In genomic region chr11:44858796-44859527, GRCh38 we compare ENCODE assay signal across 18 cellular contexts.
DNase-seq lines count a peak whose midpoint lies in the region; ATAC-seq, FAIRE-seq and TF ChIP-seq lines count a peak whose summit lies in the region.
"Had no signal": no experiment of that assay in that cellular context is flagged by ENCODE, and none has a peak within 500 bp of the region (broad histone marks: within the 10 kb centered on the region; RNA-seq: fewer than 3 reads in every experiment).

No MANE protein-coding gene starts in this region.

- H3K14ac ChIP-seq in H9 (ENCODE audit: insufficient read depth, low read length) (no peak overlapping the region), H1 (ENCODE audit: insufficient read length) (no peak overlapping the region)

- no peak overlapping the region for H4K5ac ChIP-seq in H9 (ENCODE audit: insufficient read length, low read depth, low read length)
- H4K5ac ChIP-seq in H1 (ENCODE audit: insufficient read length, low read depth, low read length): no peak overlapping the region

- peak overlapping the region; percentile 43 for H3K18ac ChIP-seq in H9 (ENCODE audit: insufficient read length, low read depth, low read length)
- peak overlapping the region; percentile 48; the same call in 1 of the 2 replicates for H3K18ac ChIP-seq in H1 (ENCODE audit: extremely low read depth, low read length)

- TF ChIP-seq RAD21 in H1 (IDR thresholded peaks at IDR 0.05 in 1 of 2, conservative IDR thresholded peaks at IDR 0.05 in 1 of 2; ENCODE audit: low read depth in 2 of 2, low read length in 2 of 2): no peak

- H2BK15ac ChIP-seq in H9 (ENCODE audit: low read depth, low read length): no peak overlapping the region
- H2BK15ac ChIP-seq in H1 (ENCODE audit: low read length): no peak overlapping the region

- H3K4me3 ChIP-seq in AG09309 (ENCODE audit: control insufficient read depth, low read depth, low read length) (no peak overlapping the region), H1 (ENCODE audit: extremely low read depth in 1 of 4, insufficient read depth in 2 of 4, low read depth in 3 of 4, low read length in 4 of 4) (no peak overlapping the region), BE2C (ENCODE audit: low read depth, low read length) (no peak overlapping the region)
- H3K4me3 ChIP-seq: lung had no signal

- no peak overlapping the region for H3K56ac ChIP-seq in H9 (ENCODE audit: insufficient read length, low read depth, low read length)
- H3K56ac ChIP-seq in H1 (replicated peaks; ENCODE audit: insufficient read length, low read depth, low read length): no peak overlapping the region

- H3K79me1 ChIP-seq in H9 (ENCODE audit: insufficient read depth, low read depth, low read length, poor library complexity, severe bottlenecking) (no peaks in the 10 kb centered on the region), H1 (ENCODE audit: low read depth, low read length) (no peaks in the 10 kb centered on the region)

- no peaks in the 10 kb centered on the region for H3K79me2 ChIP-seq in H9 (ENCODE audit: insufficient read depth, low read length)
- H3K79me2 ChIP-seq in H1 (ENCODE audit: control insufficient read depth in 1 of 2, insufficient read depth in 2 of 2, low read length in 2 of 2): no peaks in the 10 kb centered on the region

- H3T11ph ChIP-seq in H9 (ENCODE audit: low read length): no peak overlapping the region

- H3K4me1 ChIP-seq in H9 (ENCODE audit: insufficient read depth, low read length) (peaks cover 12% of the 10 kb centered on the region), H1 (replicated peaks in 1 of 4; ENCODE audit: control insufficient read depth in 3 of 4, insufficient read depth in 4 of 4, low read length in 3 of 4) (peaks cover 28 to 50% (median 38%) of the 10 kb centered on the region in 4 experiments), BE2C (no peaks in the 10 kb centered on the region; the same call in 1 of the 2 replicates)

- peak; percentile 36 for FAIRE-seq in H1 (lab: Jason Lieb, UNC)
- FAIRE-seq: G401.6 had no signal

- H3K9ac ChIP-seq in H9 (ENCODE audit: extremely low read depth, insufficient read length, low read length): no peak overlapping the region
- H3K9ac ChIP-seq in H1 (replicated peaks in 1 of 4; ENCODE audit: extremely low read depth in 1 of 4, low read depth in 3 of 4, low read length in 3 of 4): no peak overlapping the region

- H3K27me3 Mint-ChIP-seq in H9 (ENCODE audit: low read depth): peaks cover 6% of the 10 kb centered on the region; the same call in 1 of the 2 replicates

- H3K4me1 Mint-ChIP-seq in H9: peaks cover 61 to 75% of the 10 kb centered on the region in 2 experiments

- H3K27me3 ChIP-seq in H9 (ENCODE audit: insufficient read depth, low read length): no peaks in the 10 kb centered on the region
- H3K27me3 ChIP-seq in H1 (replicated peaks in 1 of 4; ENCODE audit: control insufficient read depth in 3 of 4, extremely low read depth in 1 of 4, insufficient read depth in 3 of 4, low read length in 3 of 4): no peaks in the 10 kb centered on the region
- no peaks in the 10 kb centered on the region for H3K27me3 ChIP-seq in BE2C

- no CpG with 5 or more reads among the region's 14 CpGs for WGBS in H9 (ENCODE audit: extremely low coverage, insufficient read length, low lambda C conversion rate)
- WGBS in H1 (ENCODE audit: extremely low coverage in 1 of 2, insufficient coverage in 1 of 2, insufficient read length in 1 of 2, insufficient replicate concordance in 2 of 2, low coverage in 1 of 2, low lambda C conversion rate in 2 of 2, missing lambda C conversion rate in 1 of 2), 2 experiments: 71% methylated on average over 14 of the region's 14 CpGs; no CpG with 5 or more reads in 1 of the 2 experiments

- POLR2A ChIA-PET in H1 (lab: Charles Lee; ENCODE audit: partially characterized antibody): interaction anchor here (1.2 to 3.0 kb wide), 2 partner anchors 16 to 24 kb away, joined by 3 to 14 read pairs; no protein-coding TSS in a partner anchor

- TF ChIP-seq POLR2A in H1 (IDR thresholded peaks at IDR 0.05; ENCODE audit: control extremely low read depth in 1 of 2, low read depth in 2 of 2, low read length in 2 of 2): no peak

- H2AK5ac ChIP-seq in H9 (ENCODE audit: insufficient read length, low read length) (no peak overlapping the region), H1 (ENCODE audit: low read depth, low read length) (peak overlapping the region; percentile 49; the same call in 1 of the 2 replicates)

- no peaks in the 10 kb centered on the region; a peak in 1 of 7 replicates for H3K36me3 Mint-ChIP-seq in H9 (ENCODE audit: insufficient read depth in 1 of 3, low read depth in 3 of 3)
- H3K36me3 Mint-ChIP-seq: natural killer cell treated with Interleukin-12 subunit alpha and Interleukin-12 subunit beta and Interleukin-15 and Interleukin-18, amount 100 ng/mL, for 72 hours had no signal

- H3K36me3 ChIP-seq in H1 (ENCODE audit: control insufficient read depth in 2 of 4, insufficient read depth in 4 of 4, low read length in 3 of 4) (no peaks in the 10 kb centered on the region), BE2C (no peaks in the 10 kb centered on the region)

- H2BK120ac ChIP-seq in H9 (ENCODE audit: low read depth, low read length, poor library complexity, severe bottlenecking): no peak overlapping the region
- no peak overlapping the region for H2BK120ac ChIP-seq in H1 (replicated peaks; ENCODE audit: low read depth, low read length)

- CTCF ChIA-PET in H1 (lab: Charles Lee; ENCODE audit: partially characterized antibody): interaction anchor here (1.0 to 3.0 kb wide), 10 partner anchors 9 to 238 kb away, joined by 3 to 16 read pairs (median 4); no protein-coding TSS in a partner anchor

- peak; percentile 14 for DNase-seq in AG09309 (ENCODE audit: low read depth)
- DNase-seq in H9: peak; percentile 61
- DNase-seq in H1 (ENCODE audit: low read depth in 1 of 2, low spot score in 2 of 2): peak in 1 of 2 experiments; percentile 46
- peak; percentile 38 for DNase-seq in left kidney (ENCODE audit: low read depth, low spot score)
- DNase-seq in SHP77 treated with DMSO at 0.1 percent for 48 hours (lab: John Stamatoyannopoulos, UW): no peak
- DNase-seq in BE2C: no peak
- DNase-seq: COR-L47; foreskin keratinocyte; NCI-H2029 treated with DMSO at 0.1 percent for 48 hours; NCI-H524 treated with DMSO at 0.1 percent for 48 hours; retina; stimulated activated CD4-positive, alpha-beta T cell treated with anti-CD3 and anti-CD28 coated beads, Interleukin-2, amount 100 ng/mL, for 24 hours; substantia nigra had no signal

- TF ChIP-seq EP300 in H1 (IDR thresholded peaks at IDR 0.05; ENCODE audit: borderline replicate concordance in 1 of 2, low read depth in 2 of 2, low read length in 2 of 2): 0 out of 3 replicates have a peak, but pooled peaks of 1 of the 2 experiments have one; percentile 57

- no peaks in the 10 kb centered on the region for H3K9me3 ChIP-seq in H9 (ENCODE audit: control insufficient read depth, low read depth, low read length)
- no peaks in the 10 kb centered on the region for H3K9me3 ChIP-seq in H1 (ENCODE audit: insufficient read depth in 2 of 2, low read depth in 1 of 2, low read length in 1 of 2)
- no peaks in the 10 kb centered on the region for H3K9me3 ChIP-seq in BE2C

- H3K4ac ChIP-seq in H9 (ENCODE audit: low read depth, low read length): no peak overlapping the region; the same call in 1 of the 2 replicates
- no peak overlapping the region for H3K4ac ChIP-seq in H1 (replicated peaks; ENCODE audit: insufficient read length, low read depth, low read length)

- H3K23ac ChIP-seq in H9 (ENCODE audit: insufficient read length, low read depth, low read length) (no peak overlapping the region), H1 (ENCODE audit: insufficient read length) (no peak overlapping the region)

- H2AFZ ChIP-seq in H9 (ENCODE audit: low read length) (no peak overlapping the region), H1 (ENCODE audit: low read length) (no peak overlapping the region)

- H2BK5ac ChIP-seq in H9 (ENCODE audit: insufficient read length, low read length) (no peak overlapping the region), H1 (ENCODE audit: low read depth, low read length) (0 out of 2 replicates have a peak overlapping the region, but pooled peaks have one; percentile 35)

- ATAC-seq in HG02973 (IDR thresholded peaks at IDR 0.05; ENCODE audit: unreplicated experiment) (no peak), HG02852 (IDR thresholded peaks at IDR 0.05; ENCODE audit: unreplicated experiment) (no peak)
- ATAC-seq: foreskin keratinocyte; natural killer cell treated with Interleukin-12 subunit alpha and Interleukin-12 subunit beta and Interleukin-15 and Interleukin-18, amount 100 ng/mL, for 72 hours had no signal

- TF ChIP-seq CTCF in AG09309 (IDR thresholded peaks at IDR 0.05; ENCODE audit: control insufficient read depth, insufficient read depth, low read depth, low read length, missing control alignments): no peak
- no peak for TF ChIP-seq CTCF in H9 (conservative IDR thresholded peaks at IDR 0.05)
- TF ChIP-seq CTCF in H1 (IDR thresholded peaks at IDR 0.05; ENCODE audit: control extremely low read depth in 1 of 3, insufficient read depth in 1 of 3, low read depth in 1 of 3, low read length in 3 of 3): no peak
- TF ChIP-seq CTCF in BE2C (IDR thresholded peaks at IDR 0.05; ENCODE audit: low read depth, low read length): no peak

- H3K4me2 ChIP-seq in H9 (ENCODE audit: insufficient read depth, insufficient read length, low read length) (no peak overlapping the region), H1 (ENCODE audit: insufficient read depth in 1 of 2, low read depth in 2 of 2, low read length in 2 of 2) (0 out of 4 replicates have a peak overlapping the region, but pooled peaks of 1 of the 2 experiments have one; percentile 9)

- H4K91ac ChIP-seq in H9 (ENCODE audit: insufficient read length, low read depth, low read length) (no peak overlapping the region), H1 (replicated peaks; ENCODE audit: insufficient read length, low read length) (peak overlapping the region; percentile 11)

- H4K8ac ChIP-seq in H9 (replicated peaks; ENCODE audit: insufficient read length, low read depth, low read length): no peak overlapping the region
- no peak overlapping the region for H4K8ac ChIP-seq in H1 (ENCODE audit: extremely low read depth, insufficient read depth, low read length)

- no peak overlapping the region for H2BK12ac ChIP-seq in H9 (ENCODE audit: insufficient read length, low read depth, low read length)
- peak overlapping the region; percentile 98 for H2BK12ac ChIP-seq in H1 (ENCODE audit: low read depth, low read length)

- no peak overlapping the region for H2BK20ac ChIP-seq in H9 (ENCODE audit: low read depth, low read length, poor library complexity, severe bottlenecking)
- peak overlapping the region; percentile 49; the same call in 1 of the 2 replicates for H2BK20ac ChIP-seq in H1 (ENCODE audit: low read length)

- no peak overlapping the region for H3K27ac ChIP-seq in H9 (ENCODE audit: insufficient read length, low read depth, low read length)
- H3K27ac ChIP-seq in H1 (ENCODE audit: low read depth, low read length): no peak overlapping the region
- H3K27ac ChIP-seq: foreskin keratinocyte had no signal

- peak overlapping the region in 1 of 3 experiments; percentile 87; a peak in 2 of 7 replicates for H3K27ac Mint-ChIP-seq in H9

- no peaks in the 10 kb centered on the region for H3K9me3 Mint-ChIP-seq in H9

- H3K23me2 ChIP-seq in H9 (ENCODE audit: insufficient read length, low read depth, low read length, poor library complexity, severe bottlenecking) (no peaks in the 10 kb centered on the region), H1 (ENCODE audit: low read depth, low read length) (no peaks in the 10 kb centered on the region)

- H4K20me1 ChIP-seq in H9 (ENCODE audit: control insufficient read depth, insufficient read depth, insufficient read length) (no peaks in the 10 kb centered on the region), H1 (replicated peaks in 1 of 2; ENCODE audit: control insufficient read depth in 1 of 2, insufficient read depth in 2 of 2, low read length in 2 of 2) (no peaks in the 10 kb centered on the region)

- H3K4me3 Mint-ChIP-seq in H9: no peak overlapping the region
- H3K4me3 Mint-ChIP-seq: natural killer cell treated with Interleukin-12 subunit alpha and Interleukin-12 subunit beta and Interleukin-15 and Interleukin-18, amount 100 ng/mL, for 72 hours had no signal

Comparison
In these comparisons a context has a peak if more than half of its experiments do, and no peak if none do; other contexts are left out.
1. DNase-seq: peak in AG09309 (single experiment), H9 (single experiment) and left kidney (single experiment); none in SHP77 treated with DMSO at 0.1 percent for 48 hours (single experiment) and BE2C (single experiment).